In the genomic region with DNA sequence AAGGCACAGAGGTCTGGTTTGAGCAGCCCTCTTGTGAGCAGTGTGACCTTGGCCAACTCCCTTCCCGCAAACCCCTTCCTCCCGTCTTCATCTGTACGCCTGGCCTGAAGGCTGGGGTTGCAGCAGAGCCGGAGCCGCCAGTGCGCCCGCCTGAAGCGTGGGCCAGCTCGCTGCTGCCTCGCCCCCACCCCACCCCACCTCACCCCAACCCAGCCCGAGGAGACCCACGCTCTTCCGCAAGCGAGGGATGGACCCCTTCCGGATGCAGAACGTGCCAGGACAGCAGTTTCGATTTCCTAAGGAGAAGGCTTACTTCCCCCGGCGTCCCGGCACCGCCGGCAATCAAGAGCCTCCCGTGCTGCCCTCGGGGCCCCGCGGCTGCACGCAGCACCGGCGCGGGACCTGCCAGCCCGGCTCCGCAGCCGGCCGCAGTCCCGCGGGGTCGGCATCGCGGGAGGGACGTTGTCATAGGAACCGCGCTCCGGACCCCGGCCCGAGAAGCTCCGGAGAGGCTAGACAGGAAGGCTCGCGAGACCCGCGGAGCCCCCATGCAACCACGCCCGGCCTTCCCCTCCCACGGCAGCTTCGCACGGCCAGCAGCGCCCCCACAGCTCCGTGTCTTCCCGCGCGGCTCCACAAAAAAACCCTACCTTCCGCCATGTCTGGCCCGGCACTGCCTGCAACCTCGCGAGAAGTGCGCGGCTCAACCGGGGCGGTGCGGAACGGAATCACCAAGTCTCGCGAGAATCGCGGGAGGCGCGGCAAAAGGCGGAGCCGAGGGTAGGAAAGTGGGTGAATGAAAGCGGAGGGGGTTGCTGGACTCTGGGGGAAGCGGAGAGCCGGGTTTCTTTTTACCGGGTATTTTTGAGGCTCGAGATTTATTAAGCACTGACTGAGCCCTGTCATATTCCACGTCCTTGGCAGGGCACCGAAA, we compare ENCODE assay signal across 8 cellular contexts. TPM values are rescaled to one million over a fixed set of nuclear protein-coding genes. Genes with fewer than 3 reads are reported as not detected.
DNase-seq lines count a peak whose midpoint lies in the region; ATAC-seq and TF ChIP-seq lines count a peak whose summit lies in the region.

A gene with protein sequence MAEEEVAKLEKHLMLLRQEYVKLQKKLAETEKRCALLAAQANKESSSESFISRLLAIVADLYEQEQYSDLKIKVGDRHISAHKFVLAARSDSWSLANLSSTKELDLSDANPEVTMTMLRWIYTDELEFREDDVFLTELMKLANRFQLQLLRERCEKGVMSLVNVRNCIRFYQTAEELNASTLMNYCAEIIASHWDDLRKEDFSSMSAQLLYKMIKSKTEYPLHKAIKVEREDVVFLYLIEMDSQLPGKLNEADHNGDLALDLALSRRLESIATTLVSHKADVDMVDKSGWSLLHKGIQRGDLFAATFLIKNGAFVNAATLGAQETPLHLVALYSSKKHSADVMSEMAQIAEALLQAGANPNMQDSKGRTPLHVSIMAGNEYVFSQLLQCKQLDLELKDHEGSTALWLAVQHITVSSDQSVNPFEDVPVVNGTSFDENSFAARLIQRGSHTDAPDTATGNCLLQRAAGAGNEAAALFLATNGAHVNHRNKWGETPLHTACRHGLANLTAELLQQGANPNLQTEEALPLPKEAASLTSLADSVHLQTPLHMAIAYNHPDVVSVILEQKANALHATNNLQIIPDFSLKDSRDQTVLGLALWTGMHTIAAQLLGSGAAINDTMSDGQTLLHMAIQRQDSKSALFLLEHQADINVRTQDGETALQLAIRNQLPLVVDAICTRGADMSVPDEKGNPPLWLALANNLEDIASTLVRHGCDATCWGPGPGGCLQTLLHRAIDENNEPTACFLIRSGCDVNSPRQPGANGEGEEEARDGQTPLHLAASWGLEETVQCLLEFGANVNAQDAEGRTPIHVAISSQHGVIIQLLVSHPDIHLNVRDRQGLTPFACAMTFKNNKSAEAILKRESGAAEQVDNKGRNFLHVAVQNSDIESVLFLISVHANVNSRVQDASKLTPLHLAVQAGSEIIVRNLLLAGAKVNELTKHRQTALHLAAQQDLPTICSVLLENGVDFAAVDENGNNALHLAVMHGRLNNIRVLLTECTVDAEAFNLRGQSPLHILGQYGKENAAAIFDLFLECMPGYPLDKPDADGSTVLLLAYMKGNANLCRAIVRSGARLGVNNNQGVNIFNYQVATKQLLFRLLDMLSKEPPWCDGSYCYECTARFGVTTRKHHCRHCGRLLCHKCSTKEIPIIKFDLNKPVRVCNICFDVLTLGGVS (minus strand): TSS at position 698 of the 934 bp plus-strand sequence. CDS start 38 bp downstream, at position 660.

- TF ChIP-seq CTCF in liver (IDR thresholded peaks at IDR 0.05; ENCODE audit: low read depth, low read length, missing input control): no peak

- H4K20me1 ChIP-seq in BLaER1 treated with 17β-estradiol and CSF1 and Interleukin-3, amounts not matched to agents 10 nM and 100 nM: peaks cover 0 to 54% (median 23%) of the 10 kb centered on the region in 11 experiments; a peak in 15 of 22 replicates

- peaks cover 29 to 37% (median 35%) of the 10 kb centered on the region in 11 experiments for H3K9me3 ChIP-seq in BLaER1 treated with 17β-estradiol and CSF1 and Interleukin-3, amounts not matched to agents 10 nM and 100 nM (replicated peaks in 1 of 11)
- peaks cover 2 to 6% (median 2%) of the 10 kb centered on the region in 4 donors for H3K9me3 ChIP-seq in liver (ENCODE audit: control insufficient read depth in 4 of 4, low read length in 3 of 4)

- peak within 1 kb of the TSS; percentile 86 to 98 (median 95) for H3K4me2 ChIP-seq in BLaER1 treated with 17β-estradiol and CSF1 and Interleukin-3, amounts not matched to agents 10 nM and 100 nM

- peaks cover 50 to 56% (median 53%) of the 10 kb centered on the region in 11 experiments for H3K36me3 ChIP-seq in BLaER1 treated with 17β-estradiol and CSF1 and Interleukin-3, amounts not matched to agents 10 nM and 100 nM
- H3K36me3 ChIP-seq in liver (ENCODE audit: control insufficient read depth in 4 of 4, insufficient read depth in 3 of 4, low read depth in 1 of 4, low read length in 3 of 4): peaks cover 0 to 5% (median 0%) of the 10 kb centered on the region in 4 donors

- under 1% methylated on average over 85 of the region's 85 CpGs for WGBS in liver

- H3K9ac ChIP-seq in BLaER1 treated with 17β-estradiol and CSF1 and Interleukin-3, amounts not matched to agents 10 nM and 100 nM: peak within 1 kb of the TSS; percentile 93 to 98 (median 97)
- H3K9ac ChIP-seq in liver (ENCODE audit: low read depth in 1 of 2, low read length in 2 of 2): peak within 1 kb of the TSS; percentile 77 to 91

- peak within 1 kb of the TSS; percentile 88 to 97 (median 94) for H3K27ac ChIP-seq in BLaER1 treated with 17β-estradiol and CSF1 and Interleukin-3, amounts not matched to agents 10 nM and 100 nM
- peak within 1 kb of the TSS; percentile 77 to 78 for H3K27ac ChIP-seq in liver (ENCODE audit: low read depth in 1 of 2, low read length in 2 of 2)

- no peaks in the 10 kb centered on the region for H3K27me3 ChIP-seq in BLaER1 treated with 17β-estradiol and CSF1 and Interleukin-3, amounts not matched to agents 10 nM and 100 nM
- no peaks in the 10 kb centered on the region for H3K27me3 ChIP-seq in liver (ENCODE audit: control insufficient read depth in 4 of 4, insufficient read depth in 4 of 4, low read length in 3 of 4)

- DNase-seq in NCI-H82 (lab: John Stamatoyannopoulos, UW) (peak; percentile 97), dermis microvascular lymphatic vessel endothelial cell (ENCODE audit: low read depth in 2 of 2) (peak; percentile 85 to 95)
- DNase-seq in activated CD4-positive, alpha-beta T cell treated with anti-CD3 and anti-CD28 coated beads, Interleukin-2, amount 50 U/mL, for 48 hours: peak; percentile 98
- DNase-seq in stimulated activated CD4-positive, alpha-beta T cell treated with anti-CD3 and anti-CD28 coated beads, Interleukin-4, amount 100 ng/mL, for 1 hour: peak; percentile 98

- H3K4me1 ChIP-seq in BLaER1 treated with 17β-estradiol and CSF1 and Interleukin-3, amounts not matched to agents 10 nM and 100 nM: peaks cover 25 to 43% (median 30%) of the 10 kb centered on the region in 10 experiments
- peaks cover 7 to 21% (median 14%) of the 10 kb centered on the region in 4 donors for H3K4me1 ChIP-seq in liver (ENCODE audit: control insufficient read depth in 4 of 4, insufficient read depth in 4 of 4, low read length in 3 of 4)

- TF ChIP-seq RAD21 in liver (IDR thresholded peaks at IDR 0.05): peak; percentile 28 to 37

- peak within 1 kb of the TSS; percentile 90 to 99 (median 94) for H3K4me3 ChIP-seq in BLaER1 treated with 17β-estradiol and CSF1 and Interleukin-3, amounts not matched to agents 10 nM and 100 nM
- H3K4me3 ChIP-seq in liver (ENCODE audit: low read depth in 1 of 3, low read length in 3 of 3): peak within 1 kb of the TSS; percentile 84 to 92 (median 85)

- peak; percentile 83 for ATAC-seq in GM19372 (IDR thresholded peaks at IDR 0.05; ENCODE audit: low read depth, unreplicated experiment)
- ATAC-seq in HG03575 (IDR thresholded peaks at IDR 0.05; ENCODE audit: extremely low read depth, insufficient number of reproducible peaks, low FRiP score, unreplicated experiment): peak; percentile 43

TF ChIP-seq in liver, 16 proteins besides CTCF, POLR2A, EP300 and RAD21:
- peak; percentile 97 for TF ChIP-seq YY1 (IDR thresholded peaks at IDR 0.05)
- peak; percentile 100 for TF ChIP-seq ZBTB33 (IDR thresholded peaks at IDR 0.05)
- TF ChIP-seq HNF4G (IDR thresholded peaks at IDR 0.05): no peak
- TF ChIP-seq SP1 (IDR thresholded peaks at IDR 0.05): peak; percentile 22
- TF ChIP-seq, protein P1, sequence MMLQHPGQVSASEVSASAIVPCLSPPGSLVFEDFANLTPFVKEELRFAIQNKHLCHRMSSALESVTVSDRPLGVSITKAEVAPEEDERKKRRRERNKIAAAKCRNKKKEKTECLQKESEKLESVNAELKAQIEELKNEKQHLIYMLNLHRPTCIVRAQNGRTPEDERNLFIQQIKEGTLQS (IDR thresholded peaks at IDR 0.05): no peak

RNA-seq across cellular contexts. Expression of the gene that starts here (rescaled TPM):
- total RNA-seq in dermis microvascular lymphatic vessel endothelial cell (21.7 and 36.9 TPM in 2 replicates), liver (10 to 100 TPM; 31.7 to 38.6 TPM)
- 10 to 100 TPM in 1 of 2 donors, 1 to 10 TPM in 1; 6.8 to 12.1 TPM for polyA plus RNA-seq in liver

Comparison
In these comparisons a context has a peak if more than half of its experiments do, and no peak if none do; other contexts are left out.
1. Peak in every context shown above with its lines: DNase-seq, ATAC-seq, H3K4me3 ChIP-seq and H3K27ac ChIP-seq.